Comparison of ENCODE assay signal across 21 cellular contexts in genomic region chr9:121576281-121577075, GRCh38.
DNase-seq lines count a peak whose midpoint lies in the region; ATAC-seq, FAIRE-seq and TF ChIP-seq lines count a peak whose summit lies in the region.
"Had no signal": no experiment of that assay in that cellular context is flagged by ENCODE, and none has a peak within 500 bp of the region (broad histone marks: within the 10 kb centered on the region; RNA-seq: fewer than 3 reads in every experiment).

No MANE protein-coding gene starts in this region.

- H3K4me2 ChIP-seq in A549: no peak overlapping the region

- no peak overlapping the region for H3K4me3 Mint-ChIP-seq in CD4-positive, alpha-beta T cell
- H3K4me3 Mint-ChIP-seq: activated CD4-positive, alpha-beta T cell treated with anti-CD3 and anti-CD28 coated beads, Interleukin-2, amount 10 ng/mL, durations not matched to agents 24 days and 14 days; activated naive CD4-positive, alpha-beta T cell treated with anti-CD3 and anti-CD28 coated beads for 36 hours; stimulated activated memory B cell treated with anti-CD40 and anti-IgM and Interleukin-4, amounts not matched to agents 10 μg/mL and 1 μg/mL and 100 μg/mL, for 72 hours had no signal

- H3K27ac ChIP-seq in A549: no peak overlapping the region
- H3K27ac ChIP-seq in CD4-positive, alpha-beta T cell (ENCODE audit: low read depth, low read length): no peak overlapping the region
- H3K27ac ChIP-seq: ascending aorta, BLaER1, coronary artery, lower lobe of right lung, tibial nerve had no signal

- H3K36me3 ChIP-seq in bronchial epithelial cell (ENCODE audit: control insufficient read depth, insufficient read depth, low read length): no peaks in the 10 kb centered on the region
- H3K36me3 ChIP-seq: ascending aorta, BLaER1, lower lobe of right lung, tibial nerve had no signal

- no peaks in the 10 kb centered on the region for H3K4me1 ChIP-seq in A549
- H3K4me1 ChIP-seq: ascending aorta, lower lobe of right lung had no signal

- CTCF ChIA-PET in A549 (lab: Yijun Ruan, JAX): interaction anchor here (0.6 to 3.2 kb wide), 4 partner anchors 19 to 388 kb away, joined by 3 to 14 read pairs (median 4); no protein-coding TSS in a partner anchor
- CTCF ChIA-PET in CD4-positive, alpha-beta T cell (lab: Charles Lee): no interaction called here

- no peak for TF ChIP-seq RAD21 in A549 (conservative IDR thresholded peaks at IDR 0.05 in 1 of 2, IDR thresholded peaks at IDR 0.05 in 1 of 2)

- H3K27me3 Mint-ChIP-seq in CD4-positive, alpha-beta T cell: peaks cover 10% of the 10 kb centered on the region
- H3K27me3 Mint-ChIP-seq: activated CD4-positive, alpha-beta T cell treated with anti-CD3 and anti-CD28 coated beads, Interleukin-2, amount 10 ng/mL, durations not matched to agents 24 days and 14 days had no signal

- no peaks in the 10 kb centered on the region for H3K9me3 Mint-ChIP-seq in CD4-positive, alpha-beta T cell
- H3K9me3 Mint-ChIP-seq: activated CD4-positive, alpha-beta T cell treated with anti-CD3 and anti-CD28 coated beads, Interleukin-2, amount 10 ng/mL, durations not matched to agents 24 days and 14 days; activated naive CD4-positive, alpha-beta T cell treated with anti-CD3 and anti-CD28 coated beads for 36 hours; stimulated activated memory B cell treated with anti-CD40 and anti-IgM and Interleukin-4, amounts not matched to agents 10 μg/mL and 1 μg/mL and 100 μg/mL, for 72 hours had no signal

- FAIRE-seq in A549 (lab: Jason Lieb, UNC): no peak
- FAIRE-seq in bronchial epithelial cell (lab: Jason Lieb, UNC): peak; percentile 55
- FAIRE-seq: D721Med, TTC549 had no signal

- H3K4me3 ChIP-seq in A549 (no peak overlapping the region), AG09309 (ENCODE audit: control insufficient read depth, low read depth, low read length) (no peak overlapping the region), bronchial epithelial cell (ENCODE audit: low read depth, low read length) (no peak overlapping the region)
- H3K4me3 ChIP-seq: ascending aorta, BLaER1, coronary artery, lower lobe of right lung, tibial nerve had no signal

- POLR2A ChIA-PET in A549 (lab: Yijun Ruan, JAX): no interaction called here
- POLR2A ChIA-PET in CD4-positive, alpha-beta T cell (lab: Charles Lee): no interaction called here

- no peak for TF ChIP-seq POLR2A in A549 (IDR thresholded peaks at IDR 0.05; ENCODE audit: low read length)

- WGBS in A549 (ENCODE audit: missing lambda C conversion rate): 66% methylated on average over 7 of the region's 7 CpGs

- no peaks in the 10 kb centered on the region for H3K9me3 ChIP-seq in A549
- no peaks in the 10 kb centered on the region for H3K9me3 ChIP-seq in CD4-positive, alpha-beta T cell (ENCODE audit: control insufficient read depth, low read length)
- H3K9me3 ChIP-seq: ascending aorta, BLaER1, lower lobe of right lung, tibial nerve had no signal

- H3K27me3 ChIP-seq in bronchial epithelial cell (ENCODE audit: control insufficient read depth, insufficient read depth, low read length): peaks cover under 1% of the 10 kb centered on the region
- no peaks in the 10 kb centered on the region for H3K27me3 ChIP-seq in CD4-positive, alpha-beta T cell (ENCODE audit: control insufficient read depth, insufficient read depth, low read length)
- H3K27me3 ChIP-seq: ascending aorta, BLaER1, tibial nerve had no signal

- ATAC-seq in A549 (no peak; a peak in 2 of 6 replicates), left lobe of liver (peak; percentile 13)
- ATAC-seq in CD4-positive, alpha-beta T cell (ENCODE audit: poor library complexity): no peak
- ATAC-seq: lower lobe of right lung; Panc1; stimulated activated memory B cell treated with anti-CD40 and anti-IgM and Interleukin-4, amounts not matched to agents 10 μg/mL and 1 μg/mL and 100 μg/mL, for 72 hours had no signal

- TF ChIP-seq CTCF in A549 (IDR thresholded peaks at IDR 0.05) (no peak), AG09309 (IDR thresholded peaks at IDR 0.05; ENCODE audit: control insufficient read depth, insufficient read depth, low read depth, low read length, missing control alignments) (peak; percentile 6), bronchial epithelial cell (IDR thresholded peaks at IDR 0.05; ENCODE audit: insufficient read depth, low read length, severe bottlenecking) (no peak)
- TF ChIP-seq CTCF in CD4-positive, alpha-beta T cell (IDR thresholded peaks at IDR 0.05): no peak

- intact Hi-C loops in CD4-positive, alpha-beta T cell (cut with DNase I, micrococcal nuclease): no loop called here

- no peaks in the 10 kb centered on the region for H3K4me1 Mint-ChIP-seq in CD4-positive, alpha-beta T cell (ENCODE audit: low read depth)
- H3K4me1 Mint-ChIP-seq: activated CD4-positive, alpha-beta T cell treated with anti-CD3 and anti-CD28 coated beads, Interleukin-2, amount 10 ng/mL, durations not matched to agents 24 days and 14 days; stimulated activated memory B cell treated with anti-CD40 and anti-IgM and Interleukin-4, amounts not matched to agents 10 μg/mL and 1 μg/mL and 100 μg/mL, for 72 hours had no signal

- no peaks in the 10 kb centered on the region for H3K36me3 Mint-ChIP-seq in CD4-positive, alpha-beta T cell (ENCODE audit: low read depth)
- H3K36me3 Mint-ChIP-seq: stimulated activated memory B cell treated with anti-CD40 and anti-IgM and Interleukin-4, amounts not matched to agents 10 μg/mL and 1 μg/mL and 100 μg/mL, for 72 hours had no signal

- DNase-seq in A549 (ENCODE audit: low read depth in 1 of 2, low spot score in 1 of 2) (no peak), AG09309 (ENCODE audit: low read depth) (no peak), bronchial epithelial cell (ENCODE audit: low read depth) (no peak), left lobe of liver (ENCODE audit: low spot score) (no peak), AG20443 (ENCODE audit: low spot score) (no peak)
- DNase-seq in activated naive CD4-positive, alpha-beta T cell (lab: John Stamatoyannopoulos, UW): no peak
- DNase-seq in CD4-positive, alpha-beta T cell: no peak
- DNase-seq: activated CD4-positive, alpha-beta T cell treated with anti-CD3 and anti-CD28 coated beads, Interleukin-2, amount 10 ng/mL, durations not matched to agents 24 days and 14 days; activated naive CD4-positive, alpha-beta T cell treated with anti-CD3 and anti-CD28 coated beads for 36 hours; GF-D8; lower lobe of right lung; NCI-H1417 treated with DMSO at 0.1 percent for 48 hours; NCI-H526 had no signal

- TF ChIP-seq EP300 in A549 (IDR thresholded peaks at IDR 0.05): no peak

- no peak overlapping the region for H3K27ac Mint-ChIP-seq in CD4-positive, alpha-beta T cell
- H3K27ac Mint-ChIP-seq: activated CD4-positive, alpha-beta T cell treated with anti-CD3 and anti-CD28 coated beads, Interleukin-2, amount 10 ng/mL, durations not matched to agents 24 days and 14 days; activated naive CD4-positive, alpha-beta T cell treated with anti-CD3 and anti-CD28 coated beads for 36 hours; stimulated activated memory B cell treated with anti-CD40 and anti-IgM and Interleukin-4, amounts not matched to agents 10 μg/mL and 1 μg/mL and 100 μg/mL, for 72 hours had no signal

TF ChIP-seq in A549, 52 proteins besides CTCF, POLR2A, EP300 and RAD21:
- TF ChIP-seq KDM5A (IDR thresholded peaks at IDR 0.05): no peak
- peak; percentile 88 for TF ChIP-seq ZFP36 (IDR thresholded peaks at IDR 0.05; ENCODE audit: borderline replicate concordance, partially characterized antibody)
- no peak for TF ChIP-seq CHD2 (IDR thresholded peaks at IDR 0.05; ENCODE audit: low read length, partially characterized antibody)
- TF ChIP-seq ZSCAN20 (CRISPR knock-in tag; IDR thresholded peaks at IDR 0.05): no peak
- no peak for TF ChIP-seq BCL3 (IDR thresholded peaks at IDR 0.05)
- no peak for TF ChIP-seq MAX (IDR thresholded peaks at IDR 0.05)
TF ChIP-seq in A549: peak in this region for 1.
